ENCODE assay signal across 12 cellular contexts in genomic region chr6:27281105-27281539, GRCh38. TPM values are rescaled to one million over a fixed set of nuclear protein-coding genes. Genes with fewer than 3 reads are reported as not detected.
DNase-seq lines count a peak whose midpoint lies in the region; ATAC-seq, FAIRE-seq and TF ChIP-seq lines count a peak whose summit lies in the region.
"Had no signal": no experiment of that assay in that cellular context is flagged by ENCODE, and none has a peak within 500 bp of the region (broad histone marks: within the 10 kb centered on the region; RNA-seq: fewer than 3 reads in every experiment).

No MANE protein-coding gene starts in this region.

- TF ChIP-seq POLR2A in NB4 (IDR thresholded peaks at IDR 0.05; ENCODE audit: extremely low read depth, insufficient read length) = no peak
- TF ChIP-seq POLR2A in K562 (conservative IDR thresholded peaks at IDR 0.05) = no peak

- TF ChIP-seq CTCF in NB4 (IDR thresholded peaks at IDR 0.05; ENCODE audit: low read depth, low read length) (no peak), K562 (IDR thresholded peaks at IDR 0.05 in 2 of 3, conservative IDR thresholded peaks at IDR 0.05 in 1 of 3; ENCODE audit: insufficient read depth in 2 of 3, low read depth in 1 of 3, low read length in 3 of 3) (no peak), neural crest cell (conservative IDR thresholded peaks at IDR 0.05) (no peak), omental fat pad (IDR thresholded peaks at IDR 0.05) (no peak)

- no peaks in the 10 kb centered on the region for H3K36me3 ChIP-seq in ES-I3 (ENCODE audit: insufficient read depth, low read length)
- no peaks in the 10 kb centered on the region for H3K36me3 ChIP-seq in K562 (ENCODE audit: control insufficient read depth, insufficient read depth, low read length)

- H3K27me3 ChIP-seq in K562 (ENCODE audit: control insufficient read depth in 2 of 2, insufficient read depth in 2 of 2, low read length in 2 of 2) = no peaks in the 10 kb centered on the region

- peak overlapping the region; percentile 44; the same call in 1 of the 3 replicates for H3K27ac ChIP-seq in K562 (ENCODE audit: extremely low read depth, low read depth, low read length)

- H3K4me3 ChIP-seq in NB4 (ENCODE audit: low read depth, low read length) (peak overlapping the region; percentile 61), K562 (peak overlapping the region; percentile 58)

- 0 out of 3 replicates have a peak, but pooled peaks have one; percentile 10 for ATAC-seq in K562
- no peak for ATAC-seq in omental fat pad (ENCODE audit: low FRiP score)

- H3K36me3 Mint-ChIP-seq in neural crest cell (ENCODE audit: low read depth) = peaks cover 6% of the 10 kb centered on the region

- H3K9me3 Mint-ChIP-seq in neural crest cell = peaks cover 6% of the 10 kb centered on the region

- H3K27ac Mint-ChIP-seq in neural crest cell (ENCODE audit: unreplicated experiment) = no peak overlapping the region

- H2AFZ ChIP-seq in K562 (ENCODE audit: low read depth, low read length) = peak overlapping the region; percentile 88

- H3K4me3 Mint-ChIP-seq in neural crest cell = peak overlapping the region; percentile 97

- CTCF ChIA-PET in K562 (lab: Yijun Ruan, JAX; ENCODE audit: low intra/inter-chr PET ratio) = no interaction called here

- in situ Hi-C loops in K562 (cut with MboI) = no loop called here

- TF ChIP-seq EP300 in K562 (IDR thresholded peaks at IDR 0.05; ENCODE audit: low read length) = no peak

- H3K27me3 Mint-ChIP-seq in neural crest cell (ENCODE audit: low read depth) = peaks cover 90% of the 10 kb centered on the region

- 2% methylated on average over 13 of the region's 13 CpGs for WGBS in K562 (ENCODE audit: insufficient coverage, low coverage, missing lambda C conversion rate)

- no peaks in the 10 kb centered on the region for H4K20me1 ChIP-seq in K562 (replicated peaks; ENCODE audit: control insufficient read depth, insufficient read depth, low read length)

- H3K9me3 ChIP-seq in ES-I3 (ENCODE audit: control insufficient read depth, insufficient read depth, low read length) = no peaks in the 10 kb centered on the region
- H3K9me3 ChIP-seq in K562 (replicated peaks; ENCODE audit: control insufficient read depth, insufficient read depth, low read depth, low read length) = peaks cover 4% of the 10 kb centered on the region; the same call in 1 of the 2 replicates

- intact Hi-C loops in K562 (cut with micrococcal nuclease) = loop anchor here (2.0 kb wide), 1 partner anchor 14 kb away; no protein-coding TSS in a partner anchor

- no peaks in the 10 kb centered on the region for H3K4me1 ChIP-seq in ES-I3 (ENCODE audit: insufficient read depth, low read length)
- H3K4me1 ChIP-seq in K562 (replicated peaks in 1 of 2; ENCODE audit: control insufficient read depth in 2 of 2, insufficient read depth in 2 of 2, low read length in 2 of 2) = peaks cover 3 to 4% of the 10 kb centered on the region in 2 experiments; a peak in 3 of 5 replicates

- H3K4me1 Mint-ChIP-seq in neural crest cell = peaks cover 15% of the 10 kb centered on the region

- DNase-seq in NB4 (ENCODE audit: low read depth) (no peak), K562 (ENCODE audit: extremely low read depth in 1 of 4, low spot score in 3 of 4) (peak in 1 of 4 experiments; percentile 54), neural crest cell (ENCODE audit: low read depth, low spot score) (no peak), DMS79 (lab: John Stamatoyannopoulos, UW) (no peak), omental fat pad (ENCODE audit: low spot score) (no peak), activated T-cell treated with anti-CD3 and anti-CD28 coated beads for 4 hours (no peak), iPS-NIHi11 (ENCODE audit: low spot score) (no peak)
- DNase-seq: DMS153, Karpas-422, NCI-H524 treated with DMSO at 0.1 percent for 48 hours had no signal

- TF ChIP-seq RAD21 in K562 (CRISPR knock-in tag; conservative IDR thresholded peaks at IDR 0.05 in 1 of 2, IDR thresholded peaks at IDR 0.05 in 1 of 2) = no peak

- H3K79me2 ChIP-seq in K562 (ENCODE audit: control insufficient read depth, insufficient read depth, low read length) = no peaks in the 10 kb centered on the region

- FAIRE-seq in K562 (lab: Jason Lieb, UNC) = no peak

- POLR2A ChIA-PET in K562 (lab: Yijun Ruan, JAX) = interaction anchor here (1.1 kb wide), 1 partner anchor 17 kb away, joined by 4 read pairs; no protein-coding TSS in a partner anchor

- BruUV-seq in K562 (replicated peaks; lab: Mats Ljungman, UMichigan) = no TSS peak

- peak overlapping the region; percentile 97 for H3K4me2 ChIP-seq in K562 (ENCODE audit: insufficient read depth, low read length)

- no peaks in the 10 kb centered on the region for H3K9me1 ChIP-seq in K562 (ENCODE audit: control insufficient read depth, insufficient read depth, low read length)

- peak overlapping the region; percentile 79; the same call in 1 of the 2 replicates for H3K9ac ChIP-seq in ES-I3 (ENCODE audit: low read depth, low read length)
- H3K9ac ChIP-seq in K562 (ENCODE audit: insufficient read depth in 1 of 2, low read depth in 2 of 2, low read length in 2 of 2) = peak overlapping the region; percentile 66 to 88

TF ChIP-seq in K562, 482 proteins besides CTCF, POLR2A, EP300 and RAD21:
- TF ChIP-seq CBX8 (IDR thresholded peaks at IDR 0.05; ENCODE audit: borderline replicate concordance, extremely low read depth, low read depth, low read length, poor library complexity, severe bottlenecking) = no peak
- 0 out of 4 replicates have a peak, but pooled peaks of 1 of the 2 experiments have one; percentile 18 for TF ChIP-seq NRF1 (conservative IDR thresholded peaks at IDR 0.05 in 1 of 2, IDR thresholded peaks at IDR 0.05 in 1 of 2)
- no peak for TF ChIP-seq GABPB2 (CRISPR knock-in tag; conservative IDR thresholded peaks at IDR 0.05)
- peak; percentile 19; the same call in 1 of the 2 replicates for TF ChIP-seq ZNF384 (IDR thresholded peaks at IDR 0.05; ENCODE audit: low read depth, low read length)
- 0 out of 2 replicates have a peak, but pooled peaks have one; percentile 5 for TF ChIP-seq ARID1B (IDR thresholded peaks at IDR 0.05)
- 0 out of 2 replicates have a peak, but pooled peaks have one; percentile 31 for TF ChIP-seq SMARCE1 (IDR thresholded peaks at IDR 0.05)
- TF ChIP-seq ARID2 (IDR thresholded peaks at IDR 0.05) = 0 out of 2 replicates have a peak, but pooled peaks have one; percentile 40
- TF ChIP-seq DPF2 (IDR thresholded peaks at IDR 0.05) = 0 out of 2 replicates have a peak, but pooled peaks have one; percentile 24
- 0 out of 2 replicates have a peak, but pooled peaks have one; percentile 10 for TF ChIP-seq CXXC5 (CRISPR knock-in tag; IDR thresholded peaks at IDR 0.05)

RNA-seq across cellular contexts. Expression of gene POM121L2, which starts 31.0 kb away (rescaled TPM):
- total RNA-seq in K562 (2011; cell fraction: chromatin; rRNA removed; ENCODE audit: low replicate concordance) = not detected in 2 replicates
- total RNA-seq in K562 (2011; cell fraction: nucleolus; rRNA removed) = not detected in 2 replicates
- total RNA-seq in K562 (2011; cell fraction: nucleoplasm; rRNA removed) = not detected in 2 replicates
- not detected in 2 replicates for total RNA-seq in K562 (2014; rRNA removed)
- not detected in 2 replicates for total RNA-seq in K562 (2014; rRNA removed; fragmentation: Illumina TruSeq; extraction: Trizol)
- total RNA-seq in K562 (2015; rRNA removed; fragmentation: Illumina TruSeq; extraction: Trizol) = not detected in 2 replicates
- total RNA-seq in K562 (2021) = not detected in 2 replicates
- polyA plus RNA-seq in K562 (2011; rRNA removed) = not detected in 2 replicates
- polyA plus RNA-seq in K562 (2011; cell fraction: cytosol; rRNA removed) = not detected in 2 replicates
- not detected in 2 replicates for polyA plus RNA-seq in K562 (2011; cell fraction: nucleus; rRNA removed)
- polyA plus RNA-seq in K562 (2012) = 0.22 and 0.40 TPM in 2 replicates
- polyA plus RNA-seq in K562 (2014; fragmentation: Illumina TruSeq; extraction: Trizol) = not detected in 2 replicates
- polyA plus RNA-seq in K562 (2014; fragmentation: Nextera tagmentation; extraction: Ambion mirVana) = under 1 TPM; 0.23 to 0.45 TPM
- polyA plus RNA-seq in K562 (2014; rRNA removed) = not detected in 2 replicates
- polyA minus RNA-seq in K562 (2011; rRNA and poly(A)+ RNA removed) = not detected in 2 replicates
- not detected in 2 replicates for polyA minus RNA-seq in K562 (2011; cell fraction: cytosol; rRNA and poly(A)+ RNA removed)
- not detected in 2 replicates for polyA minus RNA-seq in K562 (2011; cell fraction: nucleus; rRNA and poly(A)+ RNA removed)
- not detected in 2 replicates for total RNA-seq in neural crest cell
- not detected for total RNA-seq in omental fat pad
- total RNA-seq: mononuclear cell had no signal

RNA-seq across cellular contexts. Expression of gene PRSS16, which starts 33.6 kb away (rescaled TPM):
- total RNA-seq in K562 (2011; cell fraction: chromatin; rRNA removed; ENCODE audit: low replicate concordance) = 14.9 and 15.6 TPM in 2 replicates
- 14.3 and 15.8 TPM in 2 replicates for total RNA-seq in K562 (2011; cell fraction: nucleolus; rRNA removed)
- total RNA-seq in K562 (2011; cell fraction: nucleoplasm; rRNA removed) = 19.4 and 34.7 TPM in 2 replicates
- 4.9 and 7.5 TPM in 2 replicates for total RNA-seq in K562 (2014; rRNA removed)
- 2.8 and 4.5 TPM in 2 replicates for total RNA-seq in K562 (2014; rRNA removed; fragmentation: Illumina TruSeq; extraction: Trizol)
- 4.6 and 5.7 TPM in 2 replicates for total RNA-seq in K562 (2015; rRNA removed; fragmentation: Illumina TruSeq; extraction: Trizol)
- total RNA-seq in K562 (2021) = 12.1 and 12.7 TPM in 2 replicates
- polyA plus RNA-seq in K562 (2011; rRNA removed) = 19.3 and 29.6 TPM in 2 replicates
- polyA plus RNA-seq in K562 (2011; cell fraction: cytosol; rRNA removed) = 32.3 and 43.3 TPM in 2 replicates
- polyA plus RNA-seq in K562 (2011; cell fraction: nucleus; rRNA removed) = 50.1 and 60.0 TPM in 2 replicates
- polyA plus RNA-seq in K562 (2012) = 15.6 and 44.4 TPM in 2 replicates
- polyA plus RNA-seq in K562 (2014; fragmentation: Illumina TruSeq; extraction: Trizol) = 13.1 and 17.4 TPM in 2 replicates
- polyA plus RNA-seq in K562 (2014; fragmentation: Nextera tagmentation; extraction: Ambion mirVana) = 10 to 100 TPM; 12.0 to 13.5 TPM
- 21.3 and 21.8 TPM in 2 replicates for polyA plus RNA-seq in K562 (2014; rRNA removed)
- 9.2 and 12.7 TPM in 2 replicates for polyA minus RNA-seq in K562 (2011; rRNA and poly(A)+ RNA removed)
- 5.9 and 6.6 TPM in 2 replicates for polyA minus RNA-seq in K562 (2011; cell fraction: cytosol; rRNA and poly(A)+ RNA removed)
- polyA minus RNA-seq in K562 (2011; cell fraction: nucleus; rRNA and poly(A)+ RNA removed) = 9.0 and 19.1 TPM in 2 replicates
- total RNA-seq in neural crest cell = 0.57 and 0.63 TPM in 2 replicates
- 1 to 10 TPM in 1 of 4 donors, under 1 TPM in 1, not detected in 2; 0.84 to 2.5 TPM for total RNA-seq in omental fat pad
